ENCODE assay signal across 8 cellular contexts in the genomic region with DNA sequence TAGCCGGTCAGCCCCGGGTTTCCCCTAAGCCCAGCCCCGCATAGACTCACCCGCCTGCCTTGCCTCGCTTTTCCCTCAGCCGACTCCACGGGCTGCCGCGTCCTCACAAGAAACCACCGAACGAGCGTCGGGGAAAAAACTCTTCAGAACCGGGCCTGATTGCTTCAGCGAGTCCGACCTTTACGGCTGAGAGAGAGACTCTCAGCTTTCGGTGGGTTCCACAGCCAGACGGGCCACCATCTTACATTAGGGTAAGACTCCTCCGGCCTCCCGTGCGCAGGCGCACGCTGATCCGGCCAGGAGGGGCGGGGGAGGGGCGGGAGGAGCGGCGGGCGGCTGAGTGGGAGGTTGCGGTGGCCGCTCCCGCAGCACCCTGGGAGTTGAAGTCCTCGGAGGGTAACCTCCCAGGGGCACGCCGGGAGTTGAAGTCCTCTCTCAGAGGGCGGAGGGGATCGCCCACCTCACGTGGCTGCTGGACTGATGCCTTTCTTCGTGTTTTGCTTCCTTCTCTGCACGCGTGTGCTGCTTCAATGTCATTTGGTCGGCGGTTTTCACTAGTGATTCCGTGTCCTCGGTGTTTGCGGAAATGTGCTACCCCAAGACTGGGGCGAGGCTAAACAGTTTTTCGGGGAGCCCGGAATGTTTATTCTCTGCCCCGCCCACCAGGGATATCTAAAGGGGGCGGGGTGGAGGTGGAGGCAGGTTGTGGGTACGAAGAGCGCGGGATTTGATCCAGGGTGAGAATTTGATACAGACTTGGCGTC. TPM values are rescaled to one million over a fixed set of nuclear protein-coding genes. Genes with fewer than 3 reads are reported as not detected.
DNase-seq lines count a peak whose midpoint lies in the region; ATAC-seq and TF ChIP-seq lines count a peak whose summit lies in the region.

A gene with protein sequence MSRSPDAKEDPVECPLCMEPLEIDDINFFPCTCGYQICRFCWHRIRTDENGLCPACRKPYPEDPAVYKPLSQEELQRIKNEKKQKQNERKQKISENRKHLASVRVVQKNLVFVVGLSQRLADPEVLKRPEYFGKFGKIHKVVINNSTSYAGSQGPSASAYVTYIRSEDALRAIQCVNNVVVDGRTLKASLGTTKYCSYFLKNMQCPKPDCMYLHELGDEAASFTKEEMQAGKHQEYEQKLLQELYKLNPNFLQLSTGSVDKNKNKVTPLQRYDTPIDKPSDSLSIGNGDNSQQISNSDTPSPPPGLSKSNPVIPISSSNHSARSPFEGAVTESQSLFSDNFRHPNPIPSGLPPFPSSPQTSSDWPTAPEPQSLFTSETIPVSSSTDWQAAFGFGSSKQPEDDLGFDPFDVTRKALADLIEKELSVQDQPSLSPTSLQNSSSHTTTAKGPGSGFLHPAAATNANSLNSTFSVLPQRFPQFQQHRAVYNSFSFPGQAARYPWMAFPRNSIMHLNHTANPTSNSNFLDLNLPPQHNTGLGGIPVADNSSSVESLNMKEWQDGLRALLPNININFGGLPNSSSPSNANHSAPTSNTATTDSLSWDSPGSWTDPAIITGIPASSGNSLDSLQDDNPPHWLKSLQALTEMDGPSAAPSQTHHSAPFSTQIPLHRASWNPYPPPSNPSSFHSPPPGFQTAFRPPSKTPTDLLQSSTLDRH (minus strand): TSS at position 264 of the 764 bp plus-strand sequence. CDS start 71,771 bp downstream, outside the sequence.

- H3K36me3 Mint-ChIP-seq in type B pancreatic cell = no peaks in the 10 kb centered on the region

- no peaks in the 10 kb centered on the region for H3K36me3 ChIP-seq in adrenal gland (replicated peaks in 1 of 2)
- H3K36me3 ChIP-seq in heart right ventricle = no peaks in the 10 kb centered on the region

- H3K27ac Mint-ChIP-seq in type B pancreatic cell = no peak within 1 kb of the TSS

- H3K4me3 Mint-ChIP-seq in type B pancreatic cell = no peak within 1 kb of the TSS

- H3K4me1 ChIP-seq in adrenal gland (replicated peaks in 1 of 2) (peaks cover 12 to 35% of the 10 kb centered on the region in 2 donors), heart right ventricle (peaks cover 0 to 38% (median 27%) of the 10 kb centered on the region in 9 donors)

- peak; percentile 96 for ATAC-seq in GM18498 (IDR thresholded peaks at IDR 0.05; ENCODE audit: unreplicated experiment)
- peak; percentile 93 for ATAC-seq in HG02884 (IDR thresholded peaks at IDR 0.05; ENCODE audit: unreplicated experiment)
- peak; percentile 98 to 100 (median 99) for ATAC-seq in heart right ventricle

- DNase-seq in NCI-H146 (lab: John Stamatoyannopoulos, UW) = peak; percentile 98
- DNase-seq in T follicular helper cell (ENCODE audit: low read depth) = peak; percentile 97
- peak; percentile 96 to 98 (median 97) for DNase-seq in adrenal gland
- DNase-seq in heart right ventricle = peak; percentile 96
- peak; percentile 93 to 99 (median 96) for DNase-seq in posterior cingulate gyrus
- DNase-seq in type B pancreatic cell (ENCODE audit: extremely low spot score, unreplicated experiment) = peak; percentile 95

- H3K4me1 Mint-ChIP-seq in type B pancreatic cell (ENCODE audit: unreplicated experiment) = peaks cover 14% of the 10 kb centered on the region

- H3K4me3 ChIP-seq in adrenal gland (peak within 1 kb of the TSS; percentile 9 to 97 (median 74)), heart right ventricle (peak within 1 kb of the TSS; percentile 66 to 86 (median 80))

- H3K27me3 ChIP-seq in adrenal gland (no peaks in the 10 kb centered on the region), heart right ventricle (no peaks in the 10 kb centered on the region)

- H3K9me3 ChIP-seq in adrenal gland (replicated peaks in 1 of 3) (no peaks in the 10 kb centered on the region), heart right ventricle (no peaks in the 10 kb centered on the region)

- TF ChIP-seq CTCF in adrenal gland (IDR thresholded peaks at IDR 0.05) (no peak), heart right ventricle (IDR thresholded peaks at IDR 0.05) (no peak), type B pancreatic cell (conservative IDR thresholded peaks at IDR 0.05) (no peak)

- H3K27ac ChIP-seq in adrenal gland = peak within 1 kb of the TSS; percentile 80 to 94 (median 93)
- peak within 1 kb of the TSS; percentile 64 to 96 (median 93) for H3K27ac ChIP-seq in heart right ventricle

- H3K9me3 Mint-ChIP-seq in type B pancreatic cell = no peaks in the 10 kb centered on the region

- H3K27me3 Mint-ChIP-seq in type B pancreatic cell = no peaks in the 10 kb centered on the region

- intact Hi-C loops in adrenal gland (cut with DNase I) = no loop called here
- intact Hi-C loops in heart right ventricle (cut with DNase I) = loop anchor here in 9 of 10 donors (2.0 to 10.0 kb wide), 7 partner anchors 47 to 228 kb away; partner anchors contain the start of gene NUP205 (in 8 of the 9)
- intact Hi-C loops in posterior cingulate gyrus (cut with DNase I) = loop anchor here (1.0 kb wide), 2 partner anchors 47 to 229 kb away; partner anchors contain the start of gene NUP205

- peak; percentile 19 to 82 for TF ChIP-seq POLR2A in adrenal gland (IDR thresholded peaks at IDR 0.05)

- 0% methylated on average over 14 to 56 of the region's 56 CpGs for WGBS in adrenal gland, 4 donors
- 0 to 1% methylated on average over 56 of the region's 56 CpGs for WGBS in heart right ventricle, 2 donors

RNA-seq across cellular contexts. Expression of the gene that starts here (rescaled TPM):
- total RNA-seq in adrenal gland (10 to 100 TPM; 11.8 to 28.1 (median 21.2) TPM), heart right ventricle (10 to 100 TPM; 24.4 to 31.7 (median 27.8) TPM), type B pancreatic cell (ENCODE audit: low replicate concordance) (24.5 and 32.1 TPM in 2 replicates)
- polyA plus RNA-seq in adrenal gland (10 to 100 TPM in 2 of 3 donors, 1 to 10 TPM in 1; 8.7 to 26.1 (median 13.1) TPM), heart right ventricle (10 to 100 TPM in 1 of 2 donors, 1 to 10 TPM in 1; 5.2 to 15.8 TPM)

Comparison
In these comparisons a context has a peak if more than half of its experiments do, and no peak if none do; other contexts are left out.
1. Peak in every context shown above with its lines: DNase-seq, ATAC-seq, H3K4me3 ChIP-seq and H3K27ac ChIP-seq.
2. intact Hi-C loops: an anchor here in heart right ventricle (2.0 to 10.0 kb wide) and posterior cingulate gyrus (1.0 kb wide); none called in adrenal gland.